ENCODE assay signal across 8 cellular contexts in the genomic region with DNA sequence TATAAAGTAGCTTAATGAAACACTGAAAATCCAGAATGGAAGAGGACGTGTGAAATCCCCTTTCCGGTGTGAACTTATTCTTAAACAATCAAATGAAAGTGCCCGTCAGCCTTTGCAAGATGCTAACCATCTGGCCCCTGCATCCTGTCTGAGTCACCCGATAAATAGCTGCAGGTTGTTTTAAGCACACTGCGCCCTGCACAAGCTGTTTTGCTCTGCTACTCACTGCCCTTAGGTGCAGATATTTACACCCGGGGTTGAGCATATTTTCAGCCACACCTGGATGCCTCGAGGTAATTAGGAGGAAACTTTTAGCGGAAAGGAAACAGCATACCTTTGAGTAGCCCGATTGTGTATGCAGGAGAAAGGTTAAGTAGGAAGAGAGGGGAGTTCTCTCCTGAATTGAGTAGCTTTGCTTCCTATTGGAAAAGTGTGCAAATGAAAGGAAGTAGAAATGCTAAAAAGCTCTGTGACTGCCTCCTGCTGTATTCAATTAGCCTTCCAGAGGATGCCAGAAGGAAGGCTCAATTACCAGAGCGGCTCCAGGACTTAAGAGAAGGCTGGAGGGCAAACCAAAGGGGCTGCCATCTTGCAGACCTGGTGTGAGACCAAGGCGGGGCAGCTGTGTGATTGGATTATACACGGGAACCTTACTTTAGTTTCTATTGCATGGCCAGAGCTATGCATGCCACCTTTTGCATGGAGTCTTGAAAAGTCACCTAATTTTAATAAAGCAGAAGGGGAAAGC. TPM values are rescaled to one million over a fixed set of nuclear protein-coding genes. Genes with fewer than 3 reads are reported as not detected.
DNase-seq lines count a peak whose midpoint lies in the region; ATAC-seq, FAIRE-seq and TF ChIP-seq lines count a peak whose summit lies in the region.

No MANE protein-coding gene starts in this region.

- WGBS in stomach, 5 donors = 24 to 37% (median 32%) methylated on average over 12 of the region's 12 CpGs
- 28% methylated on average over 12 of the region's 12 CpGs for WGBS in suprapubic skin

- H3K27me3 ChIP-seq in bronchial epithelial cell (ENCODE audit: control insufficient read depth, insufficient read depth, low read length) (no peaks in the 10 kb centered on the region), stomach (no peaks in the 10 kb centered on the region), suprapubic skin (no peaks in the 10 kb centered on the region)

- H3K27me3 Mint-ChIP-seq in CD14-positive monocyte (ENCODE audit: low read depth in 3 of 3) = peaks cover 1 to 7% (median 4%) of the 10 kb centered on the region in 3 donors

- peak; percentile 99 for FAIRE-seq in H54 (lab: Jason Lieb, UNC)
- FAIRE-seq in bronchial epithelial cell (lab: Jason Lieb, UNC) = peak; percentile 23

- no peak for TF ChIP-seq POLR2A in H54 (IDR thresholded peaks at IDR 0.05; ENCODE audit: low read depth, low read length)
- TF ChIP-seq POLR2A in stomach (IDR thresholded peaks at IDR 0.05) = no peak
- TF ChIP-seq POLR2A in suprapubic skin (IDR thresholded peaks at IDR 0.05) = no peak

- peak; percentile 7 for ATAC-seq in sciatic nerve

- no peak overlapping the region for H3K4me3 ChIP-seq in bronchial epithelial cell (ENCODE audit: low read depth, low read length)
- H3K4me3 ChIP-seq in stomach = no peak overlapping the region
- no peak overlapping the region for H3K4me3 ChIP-seq in suprapubic skin

- H3K27ac ChIP-seq in stomach = no peak overlapping the region
- no peak overlapping the region for H3K27ac ChIP-seq in suprapubic skin

- intact Hi-C loops in sciatic nerve (cut with DNase I) (no loop called here), stomach (cut with DNase I; ENCODE audit: low total_unique reads) (no loop called here), CD14-positive monocyte (cut with micrococcal nuclease) (no loop called here)

- no peaks in the 10 kb centered on the region for H3K9me3 ChIP-seq in stomach
- no peaks in the 10 kb centered on the region for H3K9me3 ChIP-seq in suprapubic skin

- H3K27ac Mint-ChIP-seq in CD14-positive monocyte = no peak overlapping the region

- H3K4me1 ChIP-seq in stomach (peaks cover 7 to 15% (median 11%) of the 10 kb centered on the region in 4 donors), suprapubic skin (peaks cover 14% of the 10 kb centered on the region)

- TF ChIP-seq CTCF in bronchial epithelial cell (IDR thresholded peaks at IDR 0.05; ENCODE audit: insufficient read depth, low read length, severe bottlenecking) (no peak), stomach (IDR thresholded peaks at IDR 0.05) (no peak), suprapubic skin (IDR thresholded peaks at IDR 0.05) (no peak), CD14-positive monocyte (IDR thresholded peaks at IDR 0.05) (no peak)

- DNase-seq in ELF-1 (ENCODE audit: low read depth, low spot score) = peak; percentile 72
- DNase-seq in H54 (ENCODE audit: insufficient read length, low spot score) = peak; percentile 84
- DNase-seq in NCI-H524 (lab: John Stamatoyannopoulos, UW) = peak; percentile 41 to 89
- peak; percentile 92 for DNase-seq in bronchial epithelial cell (ENCODE audit: low read depth)
- no peak for DNase-seq in sciatic nerve (ENCODE audit: low spot score)
- DNase-seq in stomach = no peak
- no peak for DNase-seq in suprapubic skin (ENCODE audit: low spot score in 2 of 2)
- DNase-seq in CD14-positive monocyte (ENCODE audit: low spot score) = no peak

- H3K36me3 Mint-ChIP-seq in CD14-positive monocyte = no peaks in the 10 kb centered on the region

- peaks cover 20% of the 10 kb centered on the region for H3K4me1 Mint-ChIP-seq in CD14-positive monocyte

- H3K4me3 Mint-ChIP-seq in CD14-positive monocyte = peak overlapping the region in 1 of 2 donors; percentile 54

- TF ChIP-seq EP300 in stomach (IDR thresholded peaks at IDR 0.05) (no peak), suprapubic skin (IDR thresholded peaks at IDR 0.05) (no peak)

- H3K9me3 Mint-ChIP-seq in CD14-positive monocyte = peaks cover 0 to 3% (median 0%) of the 10 kb centered on the region in 7 donors

- H3K36me3 ChIP-seq in bronchial epithelial cell (ENCODE audit: control insufficient read depth, insufficient read depth, low read length) (no peaks in the 10 kb centered on the region), stomach (no peaks in the 10 kb centered on the region), suprapubic skin (no peaks in the 10 kb centered on the region)

RNA-seq across cellular contexts. Expression of a gene that starts 42.5 kb away (rescaled TPM):
- 3.1 and 6.8 TPM in 2 replicates for total RNA-seq in bronchial epithelial cell
- total RNA-seq in sciatic nerve = 24.7 TPM
- 10 to 100 TPM; 10.7 to 24.1 (median 18.7) TPM for total RNA-seq in stomach
- polyA plus RNA-seq in stomach = 1 to 10 TPM; 2.7 to 3.7 (median 3.5) TPM
- 10 to 100 TPM; 41.1 to 62.5 (median 51.8) TPM for total RNA-seq in suprapubic skin
- polyA plus RNA-seq in CD14-positive monocyte = 1 to 10 TPM; 2.4 to 3.5 TPM

Comparison
In these comparisons a context has a peak if more than half of its experiments do, and no peak if none do; other contexts are left out.
1. DNase-seq: peak in ELF-1 (single experiment), H54 (single experiment), NCI-H524 (2 of 2) and bronchial epithelial cell (single experiment); none in sciatic nerve (single experiment), stomach (single experiment), suprapubic skin (0 of 2) and CD14-positive monocyte (single experiment).